ENCODE assay signal across 21 cellular contexts in genomic region chr1:184840596-184840995, GRCh38.
A peak's percentile ranks its signal among the peaks of the same experiment; 100 is the strongest.
DNase-seq lines count a peak whose midpoint lies in the region; ATAC-seq, FAIRE-seq and TF ChIP-seq lines count a peak whose summit lies in the region.
"Had no signal": no experiment of that assay in that cellular context is flagged by ENCODE, and none has a peak within 500 bp of the region (broad histone marks: within the 10 kb centered on the region; RNA-seq: fewer than 3 reads in every experiment).

No MANE protein-coding gene starts in this region.

- H3K27ac Mint-ChIP-seq in T-helper 1 cell treated with Interleukin-12 subunit alpha and Interleukin-12 subunit beta and Interleukin-4 antibody, amounts not matched to agents 30 μg/mL and 1 μg/mL, for 36 hours = peak overlapping the region; percentile 18
- H3K27ac Mint-ChIP-seq: activated T-helper 1 cell treated with anti-CD3 and anti-CD28 coated beads, Interleukin-12 subunit alpha, Interleukin-12 subunit beta, Interleukin-2, Interleukin-4 antibody, amounts not matched to agents 30 ng/mL and 10 ng/mL and 1 ng/mL, durations not matched to agents 14 hours and 24 hours and 36 hours; B cell had no signal

- no peaks in the 10 kb centered on the region for H3K36me3 ChIP-seq in left ventricle myocardium inferior
- no peaks in the 10 kb centered on the region for H3K36me3 ChIP-seq in keratinocyte (ENCODE audit: control insufficient read depth in 2 of 2, extremely low read depth in 1 of 2, insufficient read depth in 2 of 2, low read length in 2 of 2)
- H3K36me3 ChIP-seq: vagina had no signal

- intact Hi-C loops in left ventricle myocardium inferior (cut with micrococcal nuclease) (no loop called here), right cardiac atrium (cut with DNase I) (no loop called here)

- H3K4me1 ChIP-seq in left ventricle myocardium inferior = peaks cover 82% of the 10 kb centered on the region
- peaks cover 4% of the 10 kb centered on the region for H3K4me1 ChIP-seq in right cardiac atrium (ENCODE audit: control insufficient read depth, insufficient read depth, low read length)
- H3K4me1 ChIP-seq in keratinocyte (ENCODE audit: control insufficient read depth, extremely low read depth, insufficient read depth, low read length) = peaks cover 9% of the 10 kb centered on the region

- peak overlapping the region; percentile 82 for H3K27ac ChIP-seq in left ventricle myocardium inferior (replicated peaks)
- H3K27ac ChIP-seq in right cardiac atrium (ENCODE audit: low read length) = no peak overlapping the region
- no peak overlapping the region for H3K27ac ChIP-seq in keratinocyte (ENCODE audit: control insufficient read depth, insufficient read depth, low read length)
- H3K27ac ChIP-seq: GM23248, parathyroid adenoma, vagina had no signal

- no peaks in the 10 kb centered on the region for H3K9me1 ChIP-seq in keratinocyte (ENCODE audit: control insufficient read depth, extremely low read depth, insufficient read depth, low read length)

- no peaks in the 10 kb centered on the region for H3K27me3 Mint-ChIP-seq in T-helper 1 cell treated with Interleukin-12 subunit alpha and Interleukin-12 subunit beta and Interleukin-4 antibody, amounts not matched to agents 30 μg/mL and 1 μg/mL, for 36 hours (ENCODE audit: low read depth)
- H3K27me3 Mint-ChIP-seq: B cell had no signal

- H3K9ac ChIP-seq in keratinocyte (ENCODE audit: control insufficient read depth, extremely low read depth, insufficient read depth, low read length) = no peak overlapping the region
- H3K9ac ChIP-seq: GM23248, parathyroid adenoma had no signal

- H3K4me3 ChIP-seq in left ventricle myocardium inferior (no peak overlapping the region), right cardiac atrium (ENCODE audit: low read length) (no peak overlapping the region), keratinocyte (ENCODE audit: control insufficient read depth in 2 of 3, extremely low read depth in 1 of 3, insufficient read depth in 2 of 3, low read depth in 1 of 3, low read length in 3 of 3) (no peak overlapping the region)
- H3K4me3 ChIP-seq: GM23248, smooth muscle cell, vagina had no signal

- no peak for DNase-seq in left ventricle myocardium inferior
- DNase-seq in right cardiac atrium = no peak
- DNase-seq in keratinocyte (ENCODE audit: low read depth, low spot score) = no peak
- no peak for DNase-seq in AG08396 (ENCODE audit: low spot score)
- DNase-seq in GM19239 (ENCODE audit: insufficient read length, low spot score) = no peak
- DNase-seq: amygdala; DMS153; GM23248; NCI-H1105 treated with DMSO at 0.1 percent for 48 hours; NCI-H748 treated with DMSO at 0.1 percent for 48 hours; OCI-M1; SHP77 treated with DMSO at 0.1 percent for 48 hours; stimulated activated CD4-positive, alpha-beta T cell treated with anti-CD3 and anti-CD28 coated beads, Interleukin-4, amount 100 ng/mL, for 24 hours; substantia nigra had no signal

- 85% methylated on average over 2 of the region's 2 CpGs for WGBS in right cardiac atrium

- H4K20me1 ChIP-seq in keratinocyte (ENCODE audit: control insufficient read depth, extremely low read depth, insufficient read depth, low read length) = no peaks in the 10 kb centered on the region

- peaks cover 17% of the 10 kb centered on the region for H3K36me3 Mint-ChIP-seq in T-helper 1 cell treated with Interleukin-12 subunit alpha and Interleukin-12 subunit beta and Interleukin-4 antibody, amounts not matched to agents 30 μg/mL and 1 μg/mL, for 36 hours (ENCODE audit: low read depth)

- H3K9me3 ChIP-seq in left ventricle myocardium inferior (replicated peaks) (no peaks in the 10 kb centered on the region), right cardiac atrium (ENCODE audit: control insufficient read depth, low read length) (no peaks in the 10 kb centered on the region), keratinocyte (ENCODE audit: control insufficient read depth, low read depth, low read length) (no peaks in the 10 kb centered on the region)
- H3K9me3 ChIP-seq: vagina had no signal

- peaks cover 24% of the 10 kb centered on the region for H3K4me1 Mint-ChIP-seq in T-helper 1 cell treated with Interleukin-12 subunit alpha and Interleukin-12 subunit beta and Interleukin-4 antibody, amounts not matched to agents 30 μg/mL and 1 μg/mL, for 36 hours (ENCODE audit: low read depth)

- no peak for ATAC-seq in right cardiac atrium
- ATAC-seq in GM21825 (IDR thresholded peaks at IDR 0.05; ENCODE audit: unreplicated experiment) = no peak

- H3K27me3 ChIP-seq in left ventricle myocardium inferior (ENCODE audit: low read depth) (no peaks in the 10 kb centered on the region), right cardiac atrium (ENCODE audit: control insufficient read depth, insufficient read depth) (no peaks in the 10 kb centered on the region), keratinocyte (ENCODE audit: control insufficient read depth, extremely low read depth, insufficient read depth, low read length) (no peaks in the 10 kb centered on the region)
- H3K27me3 ChIP-seq: vagina had no signal

- no peak overlapping the region for H2AFZ ChIP-seq in keratinocyte (ENCODE audit: control insufficient read depth, low read length)
- H2AFZ ChIP-seq: GM23248, parathyroid adenoma had no signal

- H3K4me3 Mint-ChIP-seq in T-helper 1 cell treated with Interleukin-12 subunit alpha and Interleukin-12 subunit beta and Interleukin-4 antibody, amounts not matched to agents 30 μg/mL and 1 μg/mL, for 36 hours = no peak overlapping the region
- H3K4me3 Mint-ChIP-seq: activated T-helper 1 cell treated with anti-CD3 and anti-CD28 coated beads, Interleukin-12 subunit alpha, Interleukin-12 subunit beta, Interleukin-2, Interleukin-4 antibody, amounts not matched to agents 30 ng/mL and 10 ng/mL and 1 ng/mL, durations not matched to agents 14 hours and 24 hours and 36 hours; B cell had no signal

- peak; percentile 20 for FAIRE-seq in keratinocyte (lab: Jason Lieb, UNC)
- FAIRE-seq in GM19239 (lab: Jason Lieb, UNC) = no peak

- no peaks in the 10 kb centered on the region for H3K9me3 Mint-ChIP-seq in T-helper 1 cell treated with Interleukin-12 subunit alpha and Interleukin-12 subunit beta and Interleukin-4 antibody, amounts not matched to agents 30 μg/mL and 1 μg/mL, for 36 hours
- H3K9me3 Mint-ChIP-seq: activated T-helper 1 cell treated with anti-CD3 and anti-CD28 coated beads, Interleukin-12 subunit alpha, Interleukin-12 subunit beta, Interleukin-2, Interleukin-4 antibody, amounts not matched to agents 30 ng/mL and 10 ng/mL and 1 ng/mL, durations not matched to agents 14 hours and 24 hours and 36 hours had no signal

- no peaks in the 10 kb centered on the region for H3K79me2 ChIP-seq in keratinocyte (ENCODE audit: control insufficient read depth, insufficient read depth, low read length)
- H3K79me2 ChIP-seq: parathyroid adenoma had no signal

- dilution Hi-C loops in keratinocyte (cut with MboI; ENCODE audit: extremely low pct_ligation_motif_present, low sequenced_read_pairs) = no loop called here

- H3K4me2 ChIP-seq in keratinocyte (ENCODE audit: control insufficient read depth, extremely low read depth, insufficient read depth, low read depth, low read length) = no peak overlapping the region
- H3K4me2 ChIP-seq: smooth muscle cell had no signal

- TF ChIP-seq CTCF in left ventricle myocardium inferior (IDR thresholded peaks at IDR 0.05; ENCODE audit: borderline replicate concordance) (no peak), keratinocyte (optimal IDR thresholded peaks at IDR 0.05 in 1 of 3, IDR thresholded peaks at IDR 0.05 in 1 of 3, conservative IDR thresholded peaks at IDR 0.05 in 1 of 3; ENCODE audit: extremely low read depth in 1 of 3, insufficient read depth in 2 of 3, low read length in 3 of 3) (no peak)
